In genomic region chr2:70936979-70937811, GRCh38 we compare ENCODE assay signal across 15 cellular contexts. TPM values are rescaled to one million over a fixed set of nuclear protein-coding genes. Genes with fewer than 3 reads are reported as not detected.
A peak's percentile ranks its signal among the peaks of the same experiment; 100 is the strongest.
DNase-seq lines count a peak whose midpoint lies in the region; ATAC-seq, FAIRE-seq and TF ChIP-seq lines count a peak whose summit lies in the region.
"Had no signal": no experiment of that assay in that cellular context is flagged by ENCODE, and none has a peak within 500 bp of the region (broad histone marks: within the 10 kb centered on the region; RNA-seq: fewer than 3 reads in every experiment).

No MANE protein-coding gene starts in this region.

- H2BK120ac ChIP-seq in H1 (replicated peaks; ENCODE audit: low read depth, low read length) = no peak overlapping the region

- H3K27ac ChIP-seq in HEK293 (ENCODE audit: extremely low read depth, low read depth, low read length) = no peak overlapping the region
- H3K27ac ChIP-seq in H1 (ENCODE audit: low read depth, low read length) = no peak overlapping the region

- no peak overlapping the region for H4K91ac ChIP-seq in H1 (replicated peaks; ENCODE audit: insufficient read length, low read length)

- H3K9me3 ChIP-seq in Caco-2 (no peaks in the 10 kb centered on the region), HEK293 (ENCODE audit: control insufficient read depth, insufficient read depth, low read depth, low read length) (no peaks in the 10 kb centered on the region), H1 (ENCODE audit: insufficient read depth in 2 of 2, low read depth in 1 of 2, low read length in 1 of 2) (no peaks in the 10 kb centered on the region)

- no peak overlapping the region for H3K14ac ChIP-seq in H1 (ENCODE audit: insufficient read length)

- H3K4me2 ChIP-seq in H1 (ENCODE audit: insufficient read depth in 1 of 2, low read depth in 2 of 2, low read length in 2 of 2) = no peak overlapping the region; a peak in 1 of 4 replicates

- no peak for FAIRE-seq in H1 (lab: Jason Lieb, UNC)

- H4K20me1 ChIP-seq in H1 (replicated peaks in 1 of 2; ENCODE audit: control insufficient read depth in 1 of 2, insufficient read depth in 2 of 2, low read length in 2 of 2) = peaks cover 0 to 1% of the 10 kb centered on the region in 2 experiments

- DNase-seq in Caco-2 (peak; percentile 55 to 77), H1 (ENCODE audit: low read depth in 1 of 2, low spot score in 2 of 2) (peak in 1 of 2 experiments; percentile 43), progenitor cell of endocrine pancreas (ENCODE audit: low spot score, unreplicated experiment) (no peak), CD1c-positive myeloid dendritic cell (ENCODE audit: extremely low spot score) (no peak), OCI-M1 (lab: John Stamatoyannopoulos, UW) (no peak)
- DNase-seq: activated CD8-positive, alpha-beta T cell treated with anti-CD3 and anti-CD28 coated beads for 36 hours; AML-193; effector memory CD4-positive, alpha-beta T cell; hypothalamus had no signal

- no peaks in the 10 kb centered on the region for H3K79me2 ChIP-seq in H1 (ENCODE audit: control insufficient read depth in 1 of 2, insufficient read depth in 2 of 2, low read length in 2 of 2)

- CTCF ChIA-PET in Caco-2 (lab: Charles Lee) (interaction anchor here (0.6 to 2.9 kb wide), 2 partner anchors 11 to 634 kb away, joined by 3 to 22 read pairs; no protein-coding TSS in a partner anchor), HEK293 (lab: Yijun Ruan, JAX) (interaction anchor here (0.5 to 6.2 kb wide), 4 partner anchors 10 to 907 kb away, joined by 3 to 61 read pairs (median 3); no protein-coding TSS in a partner anchor), H1 (lab: Charles Lee; ENCODE audit: partially characterized antibody) (interaction anchor here (0.5 to 22.0 kb wide), 11 partner anchors 2 to 685 kb away, joined by 3 to 513 read pairs (median 4); partner anchors contain the start of genes ATP6V1B1 and FIGLA)

- H3K9ac ChIP-seq in H1 (replicated peaks in 1 of 4; ENCODE audit: extremely low read depth in 1 of 4, low read depth in 3 of 4, low read length in 3 of 4) = no peak overlapping the region; a peak in 1 of 7 replicates

- intact Hi-C loops in Caco-2 (cut with micrococcal nuclease; ENCODE audit: unreplicated experiment) = no loop called here

- H3K27ac Mint-ChIP-seq in Caco-2 (ENCODE audit: unreplicated experiment) (peak overlapping the region; percentile 67), progenitor cell of endocrine pancreas (peak overlapping the region; percentile 88)
- H3K27ac Mint-ChIP-seq: activated CD8-positive, alpha-beta T cell treated with anti-CD3 and anti-CD28 coated beads for 36 hours; activated T-helper 17 cell treated with anti-CD3 and anti-CD28 coated beads, Interleukin-2, amount 50 U/mL, for 72 hours; T-cell had no signal

- H2BK5ac ChIP-seq in H1 (ENCODE audit: low read depth, low read length) = no peak overlapping the region

- H3K36me3 Mint-ChIP-seq in Caco-2 (ENCODE audit: insufficient read depth, unreplicated experiment) = no peaks in the 10 kb centered on the region
- no peaks in the 10 kb centered on the region for H3K36me3 Mint-ChIP-seq in progenitor cell of endocrine pancreas (ENCODE audit: insufficient read depth)
- H3K36me3 Mint-ChIP-seq: T-cell had no signal

- no peak for TF ChIP-seq CTCF in Caco-2 (IDR thresholded peaks at IDR 0.05; ENCODE audit: insufficient read depth in 1 of 2, low read depth in 1 of 2, low read length in 1 of 2, severe bottlenecking in 1 of 2, unreplicated experiment in 1 of 2)
- no peak for TF ChIP-seq CTCF in HEK293 (tag by site-specific recombination; IDR thresholded peaks at IDR 0.05)
- no peak for TF ChIP-seq CTCF in H1 (IDR thresholded peaks at IDR 0.05; ENCODE audit: control extremely low read depth in 1 of 3, insufficient read depth in 1 of 3, low read depth in 1 of 3, low read length in 3 of 3)
- TF ChIP-seq CTCF in progenitor cell of endocrine pancreas (IDR thresholded peaks at IDR 0.05; ENCODE audit: unreplicated experiment) = no peak

- H2BK15ac ChIP-seq in H1 (ENCODE audit: low read length) = no peak overlapping the region

- no peak overlapping the region for H4K5ac ChIP-seq in H1 (ENCODE audit: insufficient read length, low read depth, low read length)

- H3K4me3 ChIP-seq in Caco-2 (ENCODE audit: low read depth, low read length) (no peak overlapping the region), HEK293 (ENCODE audit: low read depth, low read length) (no peak overlapping the region), H1 (ENCODE audit: extremely low read depth in 1 of 4, insufficient read depth in 2 of 4, low read depth in 3 of 4, low read length in 4 of 4) (no peak overlapping the region)

- peak overlapping the region; percentile 3; the same call in 1 of the 2 replicates for H4K8ac ChIP-seq in H1 (ENCODE audit: extremely low read depth, insufficient read depth, low read length)

- H3K23ac ChIP-seq in H1 (ENCODE audit: insufficient read length) = no peak overlapping the region

- H3K9me3 Mint-ChIP-seq in Caco-2 (ENCODE audit: unreplicated experiment) = no peaks in the 10 kb centered on the region
- no peaks in the 10 kb centered on the region for H3K9me3 Mint-ChIP-seq in progenitor cell of endocrine pancreas (ENCODE audit: low read depth)
- H3K9me3 Mint-ChIP-seq: activated CD8-positive, alpha-beta T cell treated with anti-CD3 and anti-CD28 coated beads for 36 hours; activated T-helper 17 cell treated with anti-CD3 and anti-CD28 coated beads, Interleukin-2, amount 50 U/mL, for 72 hours; central memory CD8-positive, alpha-beta T cell; T-cell had no signal

- H3K27me3 ChIP-seq in Caco-2 (replicated peaks; ENCODE audit: control insufficient read depth, insufficient read depth, low read length) (no peaks in the 10 kb centered on the region), H1 (replicated peaks in 1 of 4; ENCODE audit: control insufficient read depth in 3 of 4, extremely low read depth in 1 of 4, insufficient read depth in 3 of 4, low read length in 3 of 4) (peaks cover 4 to 43% (median 31%) of the 10 kb centered on the region in 4 experiments)

- no peaks in the 10 kb centered on the region for H3K79me1 ChIP-seq in H1 (ENCODE audit: low read depth, low read length)

- no peaks in the 10 kb centered on the region; the same call in 1 of the 2 replicates for H3K36me3 ChIP-seq in Caco-2 (ENCODE audit: control insufficient read depth, insufficient read depth, low read length)
- peaks cover 0 to 14% of the 10 kb centered on the region in 2 experiments; a peak in 2 of 3 replicates for H3K36me3 ChIP-seq in HEK293 (ENCODE audit: control insufficient read depth in 2 of 2, insufficient read depth in 1 of 2, low read length in 2 of 2)
- no peaks in the 10 kb centered on the region for H3K36me3 ChIP-seq in H1 (ENCODE audit: control insufficient read depth in 2 of 4, insufficient read depth in 4 of 4, low read length in 3 of 4)

- H3K4me3 Mint-ChIP-seq in Caco-2 (ENCODE audit: unreplicated experiment) = peak overlapping the region; percentile 9
- no peak overlapping the region for H3K4me3 Mint-ChIP-seq in progenitor cell of endocrine pancreas (ENCODE audit: low read depth)
- H3K4me3 Mint-ChIP-seq: activated CD8-positive, alpha-beta T cell treated with anti-CD3 and anti-CD28 coated beads for 36 hours; activated T-helper 17 cell treated with anti-CD3 and anti-CD28 coated beads, Interleukin-2, amount 50 U/mL, for 72 hours; central memory CD8-positive, alpha-beta T cell; T-cell had no signal

- no peak for TF ChIP-seq RAD21 in H1 (IDR thresholded peaks at IDR 0.05 in 1 of 2, conservative IDR thresholded peaks at IDR 0.05 in 1 of 2; ENCODE audit: low read depth in 2 of 2, low read length in 2 of 2)

- BruUV-seq in Caco-2 (replicated peaks; lab: Mats Ljungman, UMichigan) = no TSS peak

- no peak overlapping the region for H3K56ac ChIP-seq in H1 (replicated peaks; ENCODE audit: insufficient read length, low read depth, low read length)

- 60% methylated on average over 10 of the region's 10 CpGs; no CpG with 5 or more reads in 1 of the 2 experiments for WGBS in H1 (ENCODE audit: extremely low coverage in 1 of 2, insufficient coverage in 1 of 2, insufficient read length in 1 of 2, insufficient replicate concordance in 2 of 2, low coverage in 1 of 2, low lambda C conversion rate in 2 of 2, missing lambda C conversion rate in 1 of 2), 2 experiments

- no peak overlapping the region for H2AFZ ChIP-seq in H1 (ENCODE audit: low read length)

- peak overlapping the region; percentile 77; the same call in 1 of the 2 replicates for H2BK12ac ChIP-seq in H1 (ENCODE audit: low read depth, low read length)

- H3K4ac ChIP-seq in H1 (replicated peaks; ENCODE audit: insufficient read length, low read depth, low read length) = no peak overlapping the region

- H3K4me1 ChIP-seq in Caco-2 (peaks cover 28% of the 10 kb centered on the region), HEK293 (ENCODE audit: control insufficient read depth, insufficient read depth, low read length) (no peaks in the 10 kb centered on the region), H1 (replicated peaks in 1 of 4; ENCODE audit: control insufficient read depth in 3 of 4, insufficient read depth in 4 of 4, low read length in 3 of 4) (peaks cover 7 to 41% (median 27%) of the 10 kb centered on the region in 4 experiments)

- H3K4me1 Mint-ChIP-seq in Caco-2 (ENCODE audit: low read depth, unreplicated experiment) (peaks cover 9% of the 10 kb centered on the region), progenitor cell of endocrine pancreas (ENCODE audit: low read depth) (peaks cover 21% of the 10 kb centered on the region)
- H3K4me1 Mint-ChIP-seq: activated T-helper 17 cell treated with anti-CD3 and anti-CD28 coated beads, Interleukin-2, amount 50 U/mL, for 72 hours; central memory CD8-positive, alpha-beta T cell; T-cell had no signal

- H3K27me3 Mint-ChIP-seq in Caco-2 (ENCODE audit: insufficient read depth, unreplicated experiment) (peaks cover 3% of the 10 kb centered on the region), progenitor cell of endocrine pancreas (peaks cover 52% of the 10 kb centered on the region)

- H2BK20ac ChIP-seq in H1 (ENCODE audit: low read length) = no peak overlapping the region

- POLR2A ChIA-PET in Caco-2 (lab: Charles Lee) = no interaction called here
- POLR2A ChIA-PET in HEK293 (lab: Yijun Ruan, JAX) = no interaction called here
- POLR2A ChIA-PET in H1 (lab: Charles Lee; ENCODE audit: partially characterized antibody) = no interaction called here

- TF ChIP-seq EP300 in H1 (IDR thresholded peaks at IDR 0.05; ENCODE audit: borderline replicate concordance in 1 of 2, low read depth in 2 of 2, low read length in 2 of 2) = no peak

- peak overlapping the region; percentile 32 for H3K18ac ChIP-seq in H1 (ENCODE audit: extremely low read depth, low read length)

- no peak for TF ChIP-seq POLR2A in H1 (IDR thresholded peaks at IDR 0.05; ENCODE audit: control extremely low read depth in 1 of 2, low read depth in 2 of 2, low read length in 2 of 2)

- ATAC-seq in GM18909 (IDR thresholded peaks at IDR 0.05; ENCODE audit: poor library complexity, unreplicated experiment) = no peak
- ATAC-seq: activated CD8-positive, alpha-beta T cell treated with anti-CD3 and anti-CD28 coated beads for 36 hours; activated T-helper 17 cell treated with anti-CD3 and anti-CD28 coated beads, Interleukin-2, amount 50 U/mL, for 72 hours; Panc1; T-cell had no signal

- H3K23me2 ChIP-seq in H1 (ENCODE audit: low read depth, low read length) = peaks cover 3% of the 10 kb centered on the region; the same call in 1 of the 2 replicates

- H2AK5ac ChIP-seq in H1 (ENCODE audit: low read depth, low read length) = no peak overlapping the region

RNA-seq across cellular contexts. Expression of gene ATP6V1B1, which starts 1.5 kb away (rescaled TPM):
- total RNA-seq in Caco-2 (2022) = 2.6 and 4.0 TPM in 2 replicates
- total RNA-seq in H1 (2021; fragmentation: NEBNext Ultra II Directional; extraction: Animal tissue kit (Norgen Biotek cat#: 25700)) = not detected in 2 replicates
- polyA plus RNA-seq in H1 (2011; rRNA removed) = 0.17 TPM in 1 of 2 replicates, not detected in the other
- polyA plus RNA-seq in H1 (2011; cell fraction: cytosol; rRNA removed) = not detected
- 0.31 TPM for polyA plus RNA-seq in H1 (2011; cell fraction: nucleus; rRNA removed)
- polyA plus RNA-seq in H1 (2012, experiment 1 of 2) = 0.18 to 0.19 TPM in 2 of 4 replicates, not detected in the others
- polyA plus RNA-seq in H1 (2012, experiment 2 of 2) = not detected
- polyA plus RNA-seq in H1 (2013, experiment 1 of 2) = 0.04 TPM
- polyA plus RNA-seq in H1 (2013, experiment 2 of 2) = not detected
- not detected in 2 replicates for polyA minus RNA-seq in H1 (2011; rRNA and poly(A)+ RNA removed)
- not detected for polyA minus RNA-seq in H1 (2011; cell fraction: cytosol; rRNA and poly(A)+ RNA removed)
- not detected for polyA minus RNA-seq in H1 (2011; cell fraction: nucleus; rRNA and poly(A)+ RNA removed)
- total RNA-seq in progenitor cell of endocrine pancreas = not detected in 2 replicates
- total RNA-seq: activated CD8-positive, alpha-beta T cell treated with anti-CD3 and anti-CD28 coated beads for 36 hours; activated T-helper 17 cell treated with anti-CD3 and anti-CD28 coated beads, Interleukin-2, amount 50 U/mL, for 72 hours; T-cell had no signal

RNA-seq across cellular contexts. Expression of gene VAX2, which starts 36.8 kb away (rescaled TPM):
- total RNA-seq in Caco-2 (2022) = 0.61 TPM in 1 of 2 replicates, not detected in the other
- not detected in 2 replicates for total RNA-seq in H1 (2021; fragmentation: NEBNext Ultra II Directional; extraction: Animal tissue kit (Norgen Biotek cat#: 25700))
- not detected in 2 replicates for polyA plus RNA-seq in H1 (2011; rRNA removed)
- polyA plus RNA-seq in H1 (2011; cell fraction: cytosol; rRNA removed) = 0.04 TPM
- 0.14 TPM for polyA plus RNA-seq in H1 (2011; cell fraction: nucleus; rRNA removed)
- polyA plus RNA-seq in H1 (2012, experiment 1 of 2) = not detected in 4 replicates
- polyA plus RNA-seq in H1 (2012, experiment 2 of 2) = not detected
- polyA plus RNA-seq in H1 (2013, experiment 1 of 2) = not detected
- not detected for polyA plus RNA-seq in H1 (2013, experiment 2 of 2)
- not detected in 2 replicates for polyA minus RNA-seq in H1 (2011; rRNA and poly(A)+ RNA removed)
- polyA minus RNA-seq in H1 (2011; cell fraction: cytosol; rRNA and poly(A)+ RNA removed) = not detected
- polyA minus RNA-seq in H1 (2011; cell fraction: nucleus; rRNA and poly(A)+ RNA removed) = not detected
- total RNA-seq in progenitor cell of endocrine pancreas = 0.31 TPM in 1 of 2 replicates, not detected in the other
- total RNA-seq: activated CD8-positive, alpha-beta T cell treated with anti-CD3 and anti-CD28 coated beads for 36 hours; activated T-helper 17 cell treated with anti-CD3 and anti-CD28 coated beads, Interleukin-2, amount 50 U/mL, for 72 hours; T-cell had no signal

RNA-seq across cellular contexts. Expression of gene ANKRD53, which starts 41.2 kb away (rescaled TPM):
- total RNA-seq in Caco-2 (2022) = 0.16 and 0.28 TPM in 2 replicates
- 0.39 and 0.55 TPM in 2 replicates for total RNA-seq in H1 (2021; fragmentation: NEBNext Ultra II Directional; extraction: Animal tissue kit (Norgen Biotek cat#: 25700))
- 0.53 and 0.70 TPM in 2 replicates for polyA plus RNA-seq in H1 (2011; rRNA removed)
- polyA plus RNA-seq in H1 (2011; cell fraction: cytosol; rRNA removed) = 0.27 TPM
- 0.64 TPM for polyA plus RNA-seq in H1 (2011; cell fraction: nucleus; rRNA removed)
- polyA plus RNA-seq in H1 (2012, experiment 1 of 2) = 0.49 to 0.90 TPM (median 0.61 TPM) in 4 replicates
- 0.39 TPM for polyA plus RNA-seq in H1 (2012, experiment 2 of 2)
- 0.77 TPM for polyA plus RNA-seq in H1 (2013, experiment 1 of 2)
- polyA plus RNA-seq in H1 (2013, experiment 2 of 2) = 0.75 TPM
- polyA minus RNA-seq in H1 (2011; rRNA and poly(A)+ RNA removed) = 0.47 and 0.61 TPM in 2 replicates
- not detected for polyA minus RNA-seq in H1 (2011; cell fraction: cytosol; rRNA and poly(A)+ RNA removed)
- 2.1 TPM for polyA minus RNA-seq in H1 (2011; cell fraction: nucleus; rRNA and poly(A)+ RNA removed)
- total RNA-seq in progenitor cell of endocrine pancreas = 3.7 and 5.4 TPM in 2 replicates
- total RNA-seq: activated CD8-positive, alpha-beta T cell treated with anti-CD3 and anti-CD28 coated beads for 36 hours had no signal

RNA-seq across cellular contexts. Expression of gene TEX261, which starts 57.5 kb away (rescaled TPM):
- total RNA-seq in Caco-2 (2022) = 64.1 and 70.0 TPM in 2 replicates
- total RNA-seq in H1 (2021; fragmentation: NEBNext Ultra II Directional; extraction: Animal tissue kit (Norgen Biotek cat#: 25700)) = 24.3 and 25.2 TPM in 2 replicates
- polyA plus RNA-seq in H1 (2011; rRNA removed) = 30.1 and 31.2 TPM in 2 replicates
- 20.9 TPM for polyA plus RNA-seq in H1 (2011; cell fraction: cytosol; rRNA removed)
- polyA plus RNA-seq in H1 (2011; cell fraction: nucleus; rRNA removed) = 45.3 TPM
- polyA plus RNA-seq in H1 (2012, experiment 1 of 2) = 15.6 to 18.4 TPM (median 17.5 TPM) in 4 replicates
- polyA plus RNA-seq in H1 (2012, experiment 2 of 2) = 16.0 TPM
- polyA plus RNA-seq in H1 (2013, experiment 1 of 2) = 27.3 TPM
- polyA plus RNA-seq in H1 (2013, experiment 2 of 2) = 37.1 TPM
- 32.0 and 32.9 TPM in 2 replicates for polyA minus RNA-seq in H1 (2011; rRNA and poly(A)+ RNA removed)
- polyA minus RNA-seq in H1 (2011; cell fraction: cytosol; rRNA and poly(A)+ RNA removed) = 11.2 TPM
- 17.3 TPM for polyA minus RNA-seq in H1 (2011; cell fraction: nucleus; rRNA and poly(A)+ RNA removed)
- total RNA-seq in progenitor cell of endocrine pancreas = 35.4 and 36.9 TPM in 2 replicates

Comparison
In these comparisons a context has a peak if more than half of its experiments do, and no peak if none do; other contexts are left out.
1. DNase-seq: peak in Caco-2 (2 of 2); none in progenitor cell of endocrine pancreas (single experiment), CD1c-positive myeloid dendritic cell (single experiment) and OCI-M1 (single experiment).